In genomic region chr6:27095914-27096313, GRCh38 we compare ENCODE assay signal across 1 cellular context.
TF ChIP-seq lines count a peak whose summit lies in the region.

No MANE protein-coding gene starts in this region.

TF ChIP-seq in H1, 55 proteins besides CTCF, POLR2A, EP300 and RAD21 (continued from another document):
- TF ChIP-seq ATF2 (IDR thresholded peaks at IDR 0.05; ENCODE audit: low read length) (no peak), TEAD4 (IDR thresholded peaks at IDR 0.05; ENCODE audit: low read depth, low read length) (no peak), KDM1A (IDR thresholded peaks at IDR 0.05; ENCODE audit: borderline replicate concordance, low read length) (no peak), ATF3 (IDR thresholded peaks at IDR 0.05; ENCODE audit: insufficient read depth, low read depth, low read length) (no peak)
